Comparison of ENCODE assay signal across 24 cellular contexts in the genomic region with DNA sequence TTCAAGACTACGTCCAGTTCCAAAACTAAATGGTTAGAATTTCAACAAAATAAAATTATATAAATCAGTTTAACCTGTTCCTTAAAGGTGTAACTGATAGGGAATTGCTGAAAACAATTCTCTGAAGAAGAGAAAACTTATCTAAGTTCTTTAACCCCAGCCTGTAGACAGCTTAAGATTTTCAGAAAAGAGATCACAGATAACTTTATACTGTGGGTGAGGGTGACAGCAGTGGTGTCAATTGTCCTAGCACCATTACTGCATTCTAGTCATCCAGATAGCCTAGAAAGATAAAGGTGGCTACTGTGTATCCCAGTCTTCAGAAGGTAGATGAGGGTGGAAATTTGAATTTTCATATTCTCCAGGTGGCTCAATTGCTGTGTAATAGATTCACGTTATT.
"Had no signal": no experiment of that assay in that cellular context is flagged by ENCODE, and none has a peak within 500 bp of the region (broad histone marks: within the 10 kb centered on the region; RNA-seq: fewer than 3 reads in every experiment).

No MANE protein-coding gene starts in this region.

- DNase-seq: IMR-90, MV-4-11, NCI-H1048, NCI-H1105, NCI-H1417, NCI-H1436 treated with DMSO at 0.1 percent for 48 hours, NCI-H1694, NCI-H187 treated with DMSO at 0.1 percent for 48 hours, NCI-H2029 treated with DMSO at 0.1 percent for 48 hours, NCI-H2227 treated with DMSO at 0.1 percent for 48 hours, NCI-H446, NCI-H510A, NCI-H524 treated with DMSO at 0.1 percent for 48 hours, NCI-H69, NCI-H774, PC-3, SHP77, SK-N-SH, SW 1271 had no signal

- H3K9ac ChIP-seq: KMS-11, SK-N-SH had no signal

- FAIRE-seq: HepG2, HTR-8/SVneo had no signal

- ATAC-seq: PC-3 had no signal

- H3K27ac ChIP-seq: HL-60, KMS-11, RWPE1 had no signal

- H3K9me3 ChIP-seq: SK-N-SH had no signal
